In the genomic region with DNA sequence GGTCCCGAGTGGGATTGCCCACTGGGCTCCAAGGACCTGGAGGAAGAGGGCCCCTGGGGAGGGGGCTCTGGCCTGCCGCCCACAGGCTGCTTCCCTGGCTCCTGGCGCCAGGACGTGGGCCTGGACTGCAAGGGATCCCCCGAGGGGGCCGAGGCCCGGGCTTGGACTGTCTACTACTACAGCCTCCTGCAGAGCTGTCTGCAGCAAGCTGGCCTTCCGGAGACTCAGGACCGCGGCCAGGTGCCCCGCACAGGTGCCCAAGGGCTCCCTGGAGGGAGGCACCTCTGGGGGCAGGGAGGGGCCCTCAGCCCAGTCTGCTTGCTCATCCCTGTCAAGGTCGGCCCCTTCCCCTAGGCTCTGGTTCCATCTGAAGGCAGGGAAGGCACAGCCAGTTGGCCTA, we compare ENCODE assay signal across 1 cellular context.
TF ChIP-seq lines count a peak whose summit lies in the region.

No MANE protein-coding gene starts in this region.

TF ChIP-seq in HepG2, 621 proteins besides CTCF, POLR2A, EP300 and RAD21:
- TF ChIP-seq ZSCAN21 (CRISPR knock-in tag; IDR thresholded peaks at IDR 0.05; ENCODE audit: borderline replicate concordance) (no peak), ZNF598 (CRISPR knock-in tag; IDR thresholded peaks at IDR 0.05; ENCODE audit: borderline replicate concordance) (no peak), ZSCAN30 (CRISPR knock-in tag; IDR thresholded peaks at IDR 0.05) (no peak), MAZ (IDR thresholded peaks at IDR 0.05; ENCODE audit: borderline replicate concordance, low read depth, low read length) (no peak), MAZ (CRISPR knock-in tag; IDR thresholded peaks at IDR 0.05; ENCODE audit: low read depth) (0 out of 2 replicates have a peak, but pooled peaks have one; percentile 29)
- TF ChIP-seq, protein P1, sequence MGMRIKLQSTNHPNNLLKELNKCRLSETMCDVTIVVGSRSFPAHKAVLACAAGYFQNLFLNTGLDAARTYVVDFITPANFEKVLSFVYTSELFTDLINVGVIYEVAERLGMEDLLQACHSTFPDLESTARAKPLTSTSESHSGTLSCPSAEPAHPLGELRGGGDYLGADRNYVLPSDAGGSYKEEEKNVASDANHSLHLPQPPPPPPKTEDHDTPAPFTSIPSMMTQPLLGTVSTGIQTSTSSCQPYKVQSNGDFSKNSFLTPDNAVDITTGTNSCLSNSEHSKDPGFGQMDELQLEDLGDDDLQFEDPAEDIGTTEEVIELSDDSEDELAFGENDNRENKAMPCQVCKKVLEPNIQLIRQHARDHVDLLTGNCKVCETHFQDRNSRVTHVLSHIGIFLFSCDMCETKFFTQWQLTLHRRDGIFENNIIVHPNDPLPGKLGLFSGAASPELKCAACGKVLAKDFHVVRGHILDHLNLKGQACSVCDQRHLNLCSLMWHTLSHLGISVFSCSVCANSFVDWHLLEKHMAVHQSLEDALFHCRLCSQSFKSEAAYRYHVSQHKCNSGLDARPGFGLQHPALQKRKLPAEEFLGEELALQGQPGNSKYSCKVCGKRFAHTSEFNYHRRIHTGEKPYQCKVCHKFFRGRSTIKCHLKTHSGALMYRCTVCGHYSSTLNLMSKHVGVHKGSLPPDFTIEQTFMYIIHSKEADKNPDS (CRISPR knock-in tag; IDR thresholded peaks at IDR 0.05) = no peak
- TF ChIP-seq, protein P2, sequence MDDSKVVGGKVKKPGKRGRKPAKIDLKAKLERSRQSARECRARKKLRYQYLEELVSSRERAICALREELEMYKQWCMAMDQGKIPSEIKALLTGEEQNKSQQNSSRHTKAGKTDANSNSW (CRISPR knock-in tag; IDR thresholded peaks at IDR 0.05; ENCODE audit: borderline replicate concordance) = no peak
TF ChIP-seq in HepG2: peak in this region for 1.
